Comparison of ENCODE assay signal across 22 cellular contexts in the genomic region with DNA sequence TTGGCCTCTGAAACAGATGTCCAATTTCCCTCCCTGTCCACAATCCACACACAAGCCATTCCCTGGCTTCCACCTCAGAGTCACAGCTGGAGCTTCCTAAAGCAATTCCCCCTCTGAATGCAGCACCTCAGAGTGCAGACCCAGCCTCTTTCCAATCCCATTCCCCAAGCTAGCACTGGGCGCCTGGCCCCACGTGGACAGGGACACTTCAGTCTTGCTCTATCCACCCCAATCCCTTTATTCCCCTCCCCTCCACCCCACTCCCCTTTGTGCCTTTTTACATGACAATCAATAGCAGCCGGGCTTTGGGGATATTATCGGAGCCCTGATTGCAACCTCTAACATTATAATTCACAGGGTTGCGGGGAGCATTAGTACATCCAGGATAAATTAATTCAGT.
DNase-seq lines count a peak whose midpoint lies in the region; FAIRE-seq and TF ChIP-seq lines count a peak whose summit lies in the region.
"Had no signal": no experiment of that assay in that cellular context is flagged by ENCODE, and none has a peak within 500 bp of the region (broad histone marks: within the 10 kb centered on the region; RNA-seq: fewer than 3 reads in every experiment).

No MANE protein-coding gene starts in this region.

- no peak overlapping the region for H3K27ac ChIP-seq in H1 (ENCODE audit: low read depth, low read length)
- H3K27ac ChIP-seq: GM23248 had no signal

- no peak for TF ChIP-seq RAD21 in H1 (IDR thresholded peaks at IDR 0.05 in 1 of 2, conservative IDR thresholded peaks at IDR 0.05 in 1 of 2; ENCODE audit: low read depth in 2 of 2, low read length in 2 of 2)

- H3K23me2 ChIP-seq in H1 (ENCODE audit: low read depth, low read length): no peaks in the 10 kb centered on the region

- no peak overlapping the region for H2BK120ac ChIP-seq in H1 (replicated peaks; ENCODE audit: low read depth, low read length)

- CTCF ChIA-PET in H1 (lab: Charles Lee; ENCODE audit: partially characterized antibody): no interaction called here

- H3K79me1 ChIP-seq in H1 (ENCODE audit: low read depth, low read length): no peaks in the 10 kb centered on the region

- TF ChIP-seq CTCF in H1 (IDR thresholded peaks at IDR 0.05; ENCODE audit: control extremely low read depth in 1 of 3, insufficient read depth in 1 of 3, low read depth in 1 of 3, low read length in 3 of 3): no peak

- H2AFZ ChIP-seq in H1 (ENCODE audit: low read length): peak overlapping the region; percentile 35; the same call in 1 of the 2 replicates
- H2AFZ ChIP-seq: GM23248 had no signal

- peaks cover 0 to 1% (median 0%) of the 10 kb centered on the region in 4 experiments; a peak in 2 of 7 replicates for H3K27me3 ChIP-seq in H1 (replicated peaks in 1 of 4; ENCODE audit: control insufficient read depth in 3 of 4, extremely low read depth in 1 of 4, insufficient read depth in 3 of 4, low read length in 3 of 4)
- H3K27me3 ChIP-seq: BE2C had no signal

- H4K8ac ChIP-seq in H1 (ENCODE audit: extremely low read depth, insufficient read depth, low read length): no peak overlapping the region

- no peak overlapping the region for H2BK12ac ChIP-seq in H1 (ENCODE audit: low read depth, low read length)

- no peaks in the 10 kb centered on the region for H3K36me3 ChIP-seq in H1 (ENCODE audit: control insufficient read depth in 2 of 4, insufficient read depth in 4 of 4, low read length in 3 of 4)
- H3K36me3 ChIP-seq: BE2C had no signal

- H3K18ac ChIP-seq in H1 (ENCODE audit: extremely low read depth, low read length): no peak overlapping the region; the same call in 1 of the 2 replicates

- no peak overlapping the region for H3K56ac ChIP-seq in H1 (replicated peaks; ENCODE audit: insufficient read length, low read depth, low read length)

- no peak overlapping the region for H2BK15ac ChIP-seq in H1 (ENCODE audit: low read length)

- TF ChIP-seq EP300 in H1 (IDR thresholded peaks at IDR 0.05; ENCODE audit: borderline replicate concordance in 1 of 2, low read depth in 2 of 2, low read length in 2 of 2): no peak

- H3K4me1 ChIP-seq in H1 (replicated peaks in 1 of 4; ENCODE audit: control insufficient read depth in 3 of 4, insufficient read depth in 4 of 4, low read length in 3 of 4): peaks cover 0 to 3% (median 1%) of the 10 kb centered on the region in 4 experiments; a peak in 3 of 7 replicates
- H3K4me1 ChIP-seq: BE2C had no signal

- WGBS in H1 (ENCODE audit: extremely low coverage in 1 of 2, insufficient coverage in 1 of 2, insufficient read length in 1 of 2, insufficient replicate concordance in 2 of 2, low coverage in 1 of 2, low lambda C conversion rate in 2 of 2, missing lambda C conversion rate in 1 of 2), 2 experiments: 72% methylated on average over 5 of the region's 5 CpGs; no CpG with 5 or more reads in 1 of the 2 experiments

- H3K4me2 ChIP-seq in H1 (ENCODE audit: insufficient read depth in 1 of 2, low read depth in 2 of 2, low read length in 2 of 2): no peak overlapping the region

- no peaks in the 10 kb centered on the region for H4K20me1 ChIP-seq in H1 (replicated peaks in 1 of 2; ENCODE audit: control insufficient read depth in 1 of 2, insufficient read depth in 2 of 2, low read length in 2 of 2)

- no peak overlapping the region for H2BK5ac ChIP-seq in H1 (ENCODE audit: low read depth, low read length)

- no peak overlapping the region for H3K9ac ChIP-seq in H1 (replicated peaks in 1 of 4; ENCODE audit: extremely low read depth in 1 of 4, low read depth in 3 of 4, low read length in 3 of 4)
- H3K9ac ChIP-seq: GM23248 had no signal

- no peaks in the 10 kb centered on the region for H3K79me2 ChIP-seq in H1 (ENCODE audit: control insufficient read depth in 1 of 2, insufficient read depth in 2 of 2, low read length in 2 of 2)

- no peak overlapping the region for H4K91ac ChIP-seq in H1 (replicated peaks; ENCODE audit: insufficient read length, low read length)

- DNase-seq in NCI-H82 (lab: John Stamatoyannopoulos, UW) (peak; percentile 72), H1 (ENCODE audit: low read depth in 1 of 2, low spot score in 2 of 2) (no peak), myocyte (ENCODE audit: low read depth) (peak; percentile 16), retina (peak; percentile 25), UCSD-AML1 (lab: John Stamatoyannopoulos, UW; ENCODE audit: unreplicated experiment) (no peak), activated T-cell treated with anti-CD3 and anti-CD28 coated beads for 4 hours (no peak), NCI-H510A (lab: John Stamatoyannopoulos, UW) (no peak)
- DNase-seq: BE2C; C1 segment of cervical spinal cord; CD4-positive, CD25-positive, alpha-beta regulatory T cell; CD8-positive, alpha-beta memory T cell; COR-L47; DMS 273 treated with DMSO at 0.1 percent for 48 hours; DMS53; DND-41; EL; GM23248; H7; HFFc6; IMR-90 had no signal

- no peak overlapping the region for H3K4ac ChIP-seq in H1 (replicated peaks; ENCODE audit: insufficient read length, low read depth, low read length)

- H4K5ac ChIP-seq in H1 (ENCODE audit: insufficient read length, low read depth, low read length): no peak overlapping the region

- peaks cover 0 to 8% of the 10 kb centered on the region in 2 experiments; a peak in 2 of 4 replicates for H3K9me3 ChIP-seq in H1 (ENCODE audit: insufficient read depth in 2 of 2, low read depth in 1 of 2, low read length in 1 of 2)
- H3K9me3 ChIP-seq: BE2C had no signal

- FAIRE-seq in H1 (lab: Jason Lieb, UNC): no peak
- FAIRE-seq: GM12878, HTR-8/SVneo had no signal

- no peak overlapping the region for H2BK20ac ChIP-seq in H1 (ENCODE audit: low read length)

- H3K4me3 ChIP-seq in H1 (ENCODE audit: extremely low read depth in 1 of 4, insufficient read depth in 2 of 4, low read depth in 3 of 4, low read length in 4 of 4): no peak overlapping the region
- H3K4me3 ChIP-seq: GM12878, GM23248 had no signal

- TF ChIP-seq POLR2A in H1 (IDR thresholded peaks at IDR 0.05; ENCODE audit: control extremely low read depth in 1 of 2, low read depth in 2 of 2, low read length in 2 of 2): no peak

- POLR2A ChIA-PET in H1 (lab: Charles Lee; ENCODE audit: partially characterized antibody): interaction anchor here (1.5 kb wide), 2 partner anchors 9 to 11 kb away, joined by 3 to 4 read pairs; no protein-coding TSS in a partner anchor

- H2AK5ac ChIP-seq in H1 (ENCODE audit: low read depth, low read length): 0 out of 2 replicates have a peak overlapping the region, but pooled peaks have one; percentile 5

- no peak overlapping the region for H3K23ac ChIP-seq in H1 (ENCODE audit: insufficient read length)

- H3K14ac ChIP-seq in H1 (ENCODE audit: insufficient read length): no peak overlapping the region

TF ChIP-seq in H1, 55 proteins besides CTCF, POLR2A, EP300 and RAD21:
- no peak for TF ChIP-seq EGR1 (IDR thresholded peaks at IDR 0.05; ENCODE audit: borderline replicate concordance, low read depth, low read length)
- TF ChIP-seq POU5F1 (IDR thresholded peaks at IDR 0.05; ENCODE audit: low read depth, low read length): 0 out of 2 replicates have a peak, but pooled peaks have one; percentile 8
TF ChIP-seq in H1: peak in this region for 1.

Comparison
In these comparisons a context has a peak if more than half of its experiments do, and no peak if none do; other contexts are left out.
1. DNase-seq: peak in NCI-H82 (single experiment), myocyte (single experiment) and retina (single experiment); none in H1 (0 of 2), UCSD-AML1 (single experiment), activated T-cell treated with anti-CD3 and anti-CD28 coated beads for 4 hours (single experiment) and NCI-H510A (single experiment).